In the genomic region with DNA sequence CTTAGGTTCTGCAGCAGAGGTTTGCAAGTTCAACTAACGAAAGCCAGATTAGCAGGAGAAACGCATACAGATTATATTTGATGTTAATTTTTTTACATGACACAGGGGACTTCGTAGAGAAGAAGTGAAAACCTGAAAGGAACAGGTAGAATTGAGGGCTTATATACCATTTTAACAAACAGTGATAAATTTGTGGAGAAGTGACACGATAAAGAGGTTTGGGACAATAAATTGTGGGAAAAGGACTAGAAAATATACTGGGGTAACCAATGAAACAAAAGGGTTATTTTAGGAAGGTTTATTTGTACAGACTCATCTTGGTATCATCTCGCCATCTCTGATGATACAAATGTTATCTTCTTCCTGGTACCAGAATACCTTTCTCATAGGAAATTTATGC, we compare ENCODE assay signal across 26 cellular contexts.
"Had no signal": no experiment of that assay in that cellular context is flagged by ENCODE, and none has a peak within 500 bp of the region (broad histone marks: within the 10 kb centered on the region; RNA-seq: fewer than 3 reads in every experiment).

No MANE protein-coding gene starts in this region.

- DNase-seq: natural killer cell; occipital lobe; ovary; posterior cingulate gyrus; psoas muscle; right cardiac atrium; right lobe of liver; sigmoid colon; small intestine; stimulated activated CD4-positive, alpha-beta T cell treated with anti-CD3 and anti-CD28 coated beads, Interleukin-15, amount 100 ng/mL, for 24 hours; stimulated activated CD4-positive, alpha-beta T cell treated with anti-CD3 and anti-CD28 coated beads, Interleukin-2, amount 100 ng/mL, for 24 hours; stimulated activated CD4-positive, alpha-beta T cell treated with anti-CD3 and anti-CD28 coated beads, Interleukin-2, amount 100 ng/mL, for 48 hours; stimulated activated CD4-positive, alpha-beta T cell treated with anti-CD3 and anti-CD28 coated beads, Interleukin-4, amount 100 ng/mL, for 24 hours; stimulated activated naive CD4-positive, alpha-beta T cell; stimulated activated naive CD8-positive, alpha-beta T cell treated with anti-CD3 and anti-CD28 coated beads, Interleukin-15, amount 100 ng/mL, for 72 hours; stimulated activated naive CD8-positive, alpha-beta T cell treated with anti-CD3 and anti-CD28 coated beads, Interleukin-15, Interleukin-2, amounts not matched to agents 100 U/mL and 50 U/mL, for 24 hours; substantia nigra; testis; tibial artery; transverse colon; upper lobe of right lung; uterus had no signal

- H3K4me1 ChIP-seq: neural progenitor cell, parathyroid adenoma, psoas muscle, right lobe of liver, sigmoid colon, suprapubic skin, testis, tibial artery, transverse colon, upper lobe of right lung, uterus had no signal

- H3K27ac ChIP-seq: neural progenitor cell, ovary, parathyroid adenoma, psoas muscle, right lobe of liver, sigmoid colon, suprapubic skin, testis, tibial artery, transverse colon, upper lobe of right lung, uterus had no signal

- H3K36me3 ChIP-seq: neural progenitor cell, ovary, right lobe of liver, sigmoid colon, suprapubic skin, tibial artery, transverse colon, upper lobe of right lung, uterus had no signal

- H3K27me3 ChIP-seq: neural progenitor cell, ovary, right lobe of liver, suprapubic skin, testis, transverse colon, upper lobe of right lung, uterus had no signal

- H3K9me3 ChIP-seq: ovary, psoas muscle, sigmoid colon, suprapubic skin, testis, tibial artery, transverse colon, upper lobe of right lung, uterus had no signal

- H3K4me3 ChIP-seq: neural progenitor cell, ovary, psoas muscle, right lobe of liver, sigmoid colon, suprapubic skin, testis, tibial artery, transverse colon, upper lobe of right lung, uterus had no signal

- ATAC-seq: natural killer cell; psoas muscle; right cardiac atrium; right lobe of liver; stimulated activated memory B cell treated with anti-CD40 and anti-IgM and Interleukin-4, amounts not matched to agents 10 μg/mL and 1 μg/mL and 100 μg/mL, for 72 hours; stimulated activated naive CD8-positive, alpha-beta T cell treated with anti-CD3 and anti-CD28 coated beads, Interleukin-15, amount 100 ng/mL, for 72 hours; stimulated activated naive CD8-positive, alpha-beta T cell treated with anti-CD3 and anti-CD28 coated beads, Interleukin-15, Interleukin-2, amounts not matched to agents 100 U/mL and 50 U/mL, for 24 hours; upper lobe of right lung had no signal
